Comparison of ENCODE assay signal across 23 cellular contexts in the genomic region with DNA sequence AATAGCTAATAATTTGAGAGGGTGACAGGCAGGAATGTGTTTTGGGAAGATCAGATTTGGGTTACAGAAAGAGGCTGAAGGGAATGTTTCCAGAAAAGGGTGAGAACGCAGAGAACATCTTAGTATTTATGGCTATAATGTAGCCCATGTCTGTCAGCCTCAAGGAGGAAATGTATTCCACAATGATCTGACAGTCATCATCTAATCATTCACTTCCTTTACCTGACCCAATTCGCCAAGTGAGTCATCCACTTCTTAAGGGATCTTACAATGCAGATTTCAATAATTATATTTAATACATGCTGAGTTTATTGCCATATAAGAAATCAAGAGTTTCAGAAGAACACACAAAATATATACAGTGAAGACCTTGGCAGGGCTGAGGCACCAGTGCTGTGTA. TPM values are rescaled to one million over a fixed set of nuclear protein-coding genes. Genes with fewer than 3 reads are reported as not detected.
DNase-seq lines count a peak whose midpoint lies in the region; ATAC-seq and TF ChIP-seq lines count a peak whose summit lies in the region.
"Had no signal": no experiment of that assay in that cellular context is flagged by ENCODE, and none has a peak within 500 bp of the region (broad histone marks: within the 10 kb centered on the region; RNA-seq: fewer than 3 reads in every experiment).

No MANE protein-coding gene starts in this region.

- H3K36me3 Mint-ChIP-seq in MCF 10A (ENCODE audit: insufficient read depth, unreplicated experiment): no peaks in the 10 kb centered on the region

- BruUV-seq in MCF 10A (replicated peaks; lab: Mats Ljungman, UMichigan): no TSS peak

- H4K20me1 ChIP-seq in SK-N-SH (ENCODE audit: insufficient read depth): no peaks in the 10 kb centered on the region

- H3K4me1 Mint-ChIP-seq in MCF 10A (ENCODE audit: insufficient read depth, unreplicated experiment): peaks cover 19% of the 10 kb centered on the region

- H3K4me3 Mint-ChIP-seq in MCF 10A (ENCODE audit: unreplicated experiment): no peak overlapping the region
- H3K4me3 Mint-ChIP-seq: activated CD4-positive, alpha-beta memory T cell treated with anti-CD3 and anti-CD28 coated beads, Interleukin-2, amount 10 ng/mL, durations not matched to agents 7 days and 5 days; activated T-cell treated with anti-CD3 and anti-CD28 coated beads, Interleukin-2, amount 50 U/mL, for 24 hours had no signal

- ATAC-seq in esophagus mucosa: peak; percentile 76
- ATAC-seq in GM19328 (IDR thresholded peaks at IDR 0.05; ENCODE audit: unreplicated experiment): no peak
- no peak for ATAC-seq in HG02678 (IDR thresholded peaks at IDR 0.05; ENCODE audit: unreplicated experiment)
- ATAC-seq: gastroesophageal sphincter, left lung had no signal

- no peaks in the 10 kb centered on the region for H3K27me3 Mint-ChIP-seq in MCF 10A (ENCODE audit: insufficient read depth, unreplicated experiment)
- H3K27me3 Mint-ChIP-seq: activated CD4-positive, alpha-beta memory T cell treated with anti-CD3 and anti-CD28 coated beads, Interleukin-2, amount 10 ng/mL, durations not matched to agents 7 days and 5 days; activated T-cell treated with anti-CD3 and anti-CD28 coated beads, Interleukin-2, amount 50 U/mL, for 24 hours had no signal

- no peak overlapping the region for H3K27ac Mint-ChIP-seq in MCF 10A (ENCODE audit: low read depth, unreplicated experiment)
- H3K27ac Mint-ChIP-seq: activated CD4-positive, alpha-beta memory T cell treated with anti-CD3 and anti-CD28 coated beads, Interleukin-2, amount 10 ng/mL, durations not matched to agents 7 days and 5 days; activated T-cell treated with anti-CD3 and anti-CD28 coated beads, Interleukin-2, amount 50 U/mL, for 24 hours had no signal

- H3K27me3 ChIP-seq in breast epithelium: no peaks in the 10 kb centered on the region
- H3K27me3 ChIP-seq in SK-N-SH (ENCODE audit: insufficient read depth): no peaks in the 10 kb centered on the region
- H3K27me3 ChIP-seq: gastroesophageal sphincter, left lung had no signal

- H3K9me3 ChIP-seq in breast epithelium (no peaks in the 10 kb centered on the region), SK-N-SH (no peaks in the 10 kb centered on the region)
- H3K9me3 ChIP-seq: gastroesophageal sphincter, left lung had no signal

- no peak for TF ChIP-seq EP300 in SK-N-SH (IDR thresholded peaks at IDR 0.05; ENCODE audit: borderline replicate concordance in 1 of 2, low read depth in 1 of 2, low read length in 1 of 2)

- H3K27ac ChIP-seq in breast epithelium (no peak overlapping the region), SK-N-SH (ENCODE audit: low read depth in 2 of 2, low read length in 1 of 2) (peak overlapping the region in 1 of 2 experiments; percentile 55; a peak in 2 of 4 replicates)
- H3K27ac ChIP-seq: C4-2B, gastroesophageal sphincter, left lung had no signal

- H3K9me3 Mint-ChIP-seq in MCF 10A (ENCODE audit: unreplicated experiment): no peaks in the 10 kb centered on the region
- H3K9me3 Mint-ChIP-seq: activated CD4-positive, alpha-beta memory T cell treated with anti-CD3 and anti-CD28 coated beads, Interleukin-2, amount 10 ng/mL, durations not matched to agents 7 days and 5 days; activated naive CD4-positive, alpha-beta T cell treated with anti-CD3 and anti-CD28 coated beads, Interleukin-2, amount 50 U/mL, for 72 hours; activated T-cell treated with anti-CD3 and anti-CD28 coated beads, Interleukin-2, amount 50 U/mL, for 24 hours had no signal

- no peaks in the 10 kb centered on the region for H3K79me2 ChIP-seq in SK-N-SH (ENCODE audit: insufficient read depth)

- POLR2A ChIA-PET in MCF 10A (lab: Yijun Ruan, JAX) (interaction anchor here (0.5 kb wide), 1 partner anchor 506 kb away, joined by 4 read pairs; no protein-coding TSS in a partner anchor), SK-N-SH (lab: Yijun Ruan, JAX) (no interaction called here)

- no peaks in the 10 kb centered on the region for H3K36me3 ChIP-seq in breast epithelium
- peaks cover 2 to 32% of the 10 kb centered on the region in 2 experiments for H3K36me3 ChIP-seq in SK-N-SH (replicated peaks in 1 of 2; ENCODE audit: control insufficient read depth in 1 of 2, insufficient read depth in 2 of 2, low read length in 1 of 2)
- H3K36me3 ChIP-seq: left lung had no signal

- H3K4me3 ChIP-seq in breast epithelium: no peak overlapping the region
- no peak overlapping the region for H3K4me3 ChIP-seq in SK-N-SH (ENCODE audit: low read depth in 2 of 2, low read length in 1 of 2)
- H3K4me3 ChIP-seq: gastroesophageal sphincter, left lung had no signal

- H2AFZ ChIP-seq in SK-N-SH (ENCODE audit: low read depth): no peak overlapping the region

- CTCF ChIA-PET in MCF 10A (lab: Yijun Ruan, JAX): interaction anchor here (0.6 to 2.4 kb wide), 7 partner anchors 12 to 404 kb away, joined by 3 to 17 read pairs (median 4); no protein-coding TSS in a partner anchor
- CTCF ChIA-PET in SK-N-SH (lab: Yijun Ruan, JAX): interaction anchor here (1.1 to 1.5 kb wide), 3 partner anchors 10 to 17 kb away, joined by 3 to 5 read pairs (median 4); no protein-coding TSS in a partner anchor

- intact Hi-C loops in MCF 10A (cut with micrococcal nuclease): no loop called here
- intact Hi-C loops in breast epithelium (cut with DNase I; ENCODE audit: low total_unique reads): no loop called here

- H3K9ac ChIP-seq in SK-N-SH: no peak overlapping the region

- H3K4me2 ChIP-seq in SK-N-SH: 0 out of 2 replicates have a peak overlapping the region, but pooled peaks have one; percentile 2

- H3K9me2 ChIP-seq in SK-N-SH: no peaks in the 10 kb centered on the region

- no peak for TF ChIP-seq POLR2A in breast epithelium (IDR thresholded peaks at IDR 0.05)

- no peak for TF ChIP-seq RAD21 in SK-N-SH (IDR thresholded peaks at IDR 0.05; ENCODE audit: low read length)

- peak; percentile 48 for DNase-seq in MCF 10A (ENCODE audit: unreplicated experiment)
- no peak for DNase-seq in breast epithelium (ENCODE audit: low spot score in 2 of 2)
- no peak for DNase-seq in SK-N-SH
- no peak for DNase-seq in anterior cingulate cortex (lab: John Stamatoyannopoulos, UW)
- DNase-seq in KG1 (lab: John Stamatoyannopoulos, UW): no peak
- DNase-seq: ACHN; activated CD4-positive, alpha-beta memory T cell treated with anti-CD3 and anti-CD28 coated beads, Interleukin-2, amount 10 ng/mL, durations not matched to agents 7 days and 5 days; activated T-cell treated with anti-CD3 and anti-CD28 coated beads, Interleukin-2, amount 50 U/mL, for 24 hours; erythroblast; Karpas-422; left lung; midbrain; NCI-H1105; NCI-H2107; NCI-H510A; posterior cingulate gyrus; stimulated activated CD4-positive, alpha-beta T cell treated with anti-CD3 and anti-CD28 coated beads, Interleukin-4, amount 100 ng/mL, for 24 hours had no signal

- WGBS in SK-N-SH (ENCODE audit: low lambda C conversion rate): 43% methylated on average over 2 of the region's 2 CpGs

- no peak for TF ChIP-seq CTCF in MCF 10A (IDR thresholded peaks at IDR 0.05; ENCODE audit: unreplicated experiment)
- TF ChIP-seq CTCF in breast epithelium (IDR thresholded peaks at IDR 0.05): no peak
- TF ChIP-seq CTCF in SK-N-SH (IDR thresholded peaks at IDR 0.05): no peak

- H3F3A ChIP-seq in SK-N-SH (replicated peaks; ENCODE audit: insufficient read depth): no peaks in the 10 kb centered on the region

- H3K4me1 ChIP-seq in breast epithelium (no peaks in the 10 kb centered on the region), SK-N-SH (ENCODE audit: control insufficient read depth in 1 of 2, insufficient read depth in 2 of 2, low read depth in 1 of 2, low read length in 1 of 2) (no peaks in the 10 kb centered on the region)
- H3K4me1 ChIP-seq: gastroesophageal sphincter, left lung had no signal

TF ChIP-seq in SK-N-SH, 30 proteins besides CTCF, POLR2A, EP300 and RAD21:
- no peak for TF ChIP-seq PBX3 (IDR thresholded peaks at IDR 0.05)
- TF ChIP-seq FOSL2 (IDR thresholded peaks at IDR 0.05; ENCODE audit: borderline replicate concordance, low read depth): peak; percentile 16; the same call in 1 of the 2 replicates

RNA-seq across cellular contexts. Expression of gene TRIM45, which starts 10.8 kb away (rescaled TPM):
- total RNA-seq in MCF 10A (2022) (1.6 and 2.9 TPM in 2 replicates), breast epithelium (1 to 10 TPM; 1.1 to 8.2 (median 6.6) TPM), esophagus mucosa (1.8 TPM)
- polyA plus RNA-seq in SK-N-SH (2012; rRNA removed): 7.4 and 9.7 TPM in 2 replicates
- 2.6 and 3.8 TPM in 2 replicates for polyA plus RNA-seq in SK-N-SH (2012; cell fraction: cytosol; rRNA removed)
- polyA plus RNA-seq in SK-N-SH (2012; cell fraction: nucleus; rRNA removed): 49.2 and 51.6 TPM in 2 replicates

RNA-seq across cellular contexts. Expression of gene TTF2, which starts 50.6 kb away (rescaled TPM):
- 28.4 and 38.6 TPM in 2 replicates for total RNA-seq in MCF 10A (2022)
- 10 to 100 TPM; 15.5 to 24.7 (median 24.6) TPM for total RNA-seq in breast epithelium
- polyA plus RNA-seq in SK-N-SH (2012; rRNA removed): 10.8 and 12.2 TPM in 2 replicates
- polyA plus RNA-seq in SK-N-SH (2012; cell fraction: cytosol; rRNA removed): 8.0 and 10.5 TPM in 2 replicates
- polyA plus RNA-seq in SK-N-SH (2012; cell fraction: nucleus; rRNA removed): 27.1 and 37.0 TPM in 2 replicates
- total RNA-seq in esophagus mucosa: 26.2 TPM
